8 cellular contexts compared by ENCODE assay signal in genomic region chr12:71662861-71663560, GRCh38.
DNase-seq lines count a peak whose midpoint lies in the region; ATAC-seq lines count a peak whose summit lies in the region.

No MANE protein-coding gene starts in this region.

- H3K9me3 ChIP-seq in muscle layer of colon (ENCODE audit: low read length) = no peaks in the 10 kb centered on the region

- H3K27me3 ChIP-seq in muscle layer of colon (ENCODE audit: control insufficient read depth in 1 of 2, insufficient read depth in 2 of 2, low read length in 2 of 2) = no peaks in the 10 kb centered on the region

- H3K36me3 ChIP-seq in muscle layer of colon (ENCODE audit: insufficient read depth, low read length) = peaks cover 14% of the 10 kb centered on the region

- peak overlapping the region; percentile 84 to 96 for H3K4me3 ChIP-seq in muscle layer of colon (ENCODE audit: low read depth in 1 of 2, low read length in 2 of 2)

- H3K4me1 ChIP-seq in muscle layer of colon (ENCODE audit: insufficient read depth, low read length) = peaks cover 27% of the 10 kb centered on the region

- peak; percentile 57 for DNase-seq in NK-92 treated with Interleukin-12 subunit alpha and Interleukin-12 subunit beta, amount 100 ng/mL, for 24 hours (lab: John Stamatoyannopoulos, UW)
- no peak for DNase-seq in NK-92 (lab: John Stamatoyannopoulos, UW; ENCODE audit: unreplicated experiment)
- peak; percentile 68 for DNase-seq in NOMO-1 treated with DMSO at 0.1 percent for 48 hours (lab: John Stamatoyannopoulos, UW; ENCODE audit: unreplicated experiment)
- DNase-seq in activated CD8-positive, alpha-beta memory T cell treated with anti-CD3 and anti-CD28 coated beads, Interleukin-2, amount 50 U/mL, for 48 hours = peak; percentile 87
- no peak for DNase-seq in epithelial cell of prostate (ENCODE audit: low read depth, low spot score)
- peak; percentile 79 for DNase-seq in stimulated activated CD8-positive, alpha-beta memory T cell treated with anti-CD3 and anti-CD28 coated beads, Interleukin-4, amount 100 ng/mL, for 48 hours

- peak overlapping the region; percentile 81 for H3K9ac ChIP-seq in muscle layer of colon (ENCODE audit: low read length)

- H3K27ac ChIP-seq in epithelial cell of prostate (peak overlapping the region; percentile 97), muscle layer of colon (ENCODE audit: low read depth, low read length) (peak overlapping the region; percentile 82)

- peak; percentile 25 for ATAC-seq in HG03039 (IDR thresholded peaks at IDR 0.05; ENCODE audit: unreplicated experiment)

Comparison
In these comparisons a context has a peak if more than half of its experiments do, and no peak if none do; other contexts are left out.
1. DNase-seq: peak in NK-92 treated with Interleukin-12 subunit alpha and Interleukin-12 subunit beta, amount 100 ng/mL, for 24 hours (single experiment), NOMO-1 treated with DMSO at 0.1 percent for 48 hours (single experiment), activated CD8-positive, alpha-beta memory T cell treated with anti-CD3 and anti-CD28 coated beads, Interleukin-2, amount 50 U/mL, for 48 hours (single experiment) and stimulated activated CD8-positive, alpha-beta memory T cell treated with anti-CD3 and anti-CD28 coated beads, Interleukin-4, amount 100 ng/mL, for 48 hours (single experiment); none in NK-92 (single experiment) and epithelial cell of prostate (single experiment).